Comparison of ENCODE assay signal across 13 cellular contexts in the genomic region with DNA sequence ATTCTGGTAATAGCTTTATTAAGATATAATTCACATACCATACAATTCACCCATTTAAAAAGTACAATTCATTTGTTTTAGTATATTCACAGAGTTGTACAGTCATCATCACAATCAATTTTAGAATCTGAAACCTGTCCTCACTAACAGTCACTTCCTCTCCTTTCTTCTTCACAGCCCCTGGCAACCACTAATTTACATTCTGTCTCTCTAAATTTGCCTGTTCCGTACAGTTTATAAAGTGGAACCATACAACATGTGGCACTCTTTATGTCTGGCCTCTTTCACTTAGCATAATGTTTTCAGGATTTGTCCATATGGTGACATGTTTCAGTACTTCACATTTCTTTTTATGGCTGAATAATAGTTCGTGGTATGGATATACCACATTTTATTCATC. TPM values are rescaled to one million over a fixed set of nuclear protein-coding genes. Genes with fewer than 3 reads are reported as not detected.
DNase-seq lines count a peak whose midpoint lies in the region; ATAC-seq and TF ChIP-seq lines count a peak whose summit lies in the region.
"Had no signal": no experiment of that assay in that cellular context is flagged by ENCODE, and none has a peak within 500 bp of the region (broad histone marks: within the 10 kb centered on the region; RNA-seq: fewer than 3 reads in every experiment).

No MANE protein-coding gene starts in this region.

- CTCF ChIA-PET in naive thymus-derived CD4-positive, alpha-beta T cell (lab: Charles Lee): interaction anchor here (0.6 kb wide), 1 partner anchor 486 kb away, joined by 3 read pairs; no protein-coding TSS in a partner anchor
- CTCF ChIA-PET in mammary epithelial cell (lab: Charles Lee; ENCODE audit: low non-redundant PET): no interaction called here

- no peak overlapping the region for H2BK5ac ChIP-seq in neuronal stem cell (ENCODE audit: low read length)
- no peak overlapping the region for H2BK5ac ChIP-seq in H9 (ENCODE audit: insufficient read length, low read length)

- H3K27me3 ChIP-seq in naive thymus-derived CD4-positive, alpha-beta T cell (ENCODE audit: control insufficient read depth in 2 of 2, insufficient read depth in 2 of 2, low read length in 2 of 2): no peaks in the 10 kb centered on the region
- peaks cover 0 to 3% (median 0%) of the 10 kb centered on the region in 3 experiments for H3K27me3 ChIP-seq in neuronal stem cell (ENCODE audit: control insufficient read depth in 3 of 3, insufficient read depth in 3 of 3, low read depth in 1 of 3, low read length in 3 of 3)
- H3K27me3 ChIP-seq in mammary epithelial cell (ENCODE audit: insufficient read depth, low read length): peaks cover 1% of the 10 kb centered on the region
- H3K27me3 ChIP-seq in H9 (ENCODE audit: insufficient read depth, low read length): no peaks in the 10 kb centered on the region
- H3K27me3 ChIP-seq: esophagus muscularis mucosa had no signal

- H2AK5ac ChIP-seq in neuronal stem cell (ENCODE audit: low read depth, low read length) (no peak overlapping the region), H9 (ENCODE audit: insufficient read length, low read length) (no peak overlapping the region)

- DNase-seq in activated CD4-positive, alpha-beta T cell treated with anti-CD3 and anti-CD28 coated beads, Interleukin-2, amount 10 ng/mL, durations not matched to agents 24 days and 14 days: peak; percentile 68
- DNase-seq in activated CD4-positive, alpha-beta T cell treated with anti-CD3 and anti-CD28 coated beads for 1 hour: no peak
- peak in 2 of 9 donors; percentile 4 to 17 for DNase-seq in naive thymus-derived CD4-positive, alpha-beta T cell
- DNase-seq in neuronal stem cell (ENCODE audit: low spot score) (no peak), mammary epithelial cell (no peak), H9 (no peak)
- DNase-seq: activated effector memory CD4-positive, alpha-beta T cell treated with Interleukin-2 at 50 U/mL for 16 hours; midbrain; PC-3 had no signal

- H3K36me3 Mint-ChIP-seq in activated CD4-positive, alpha-beta T cell treated with anti-CD3 and anti-CD28 coated beads, Interleukin-2, amount 10 ng/mL, durations not matched to agents 24 days and 14 days (ENCODE audit: low read depth): peaks cover under 1% of the 10 kb centered on the region
- H3K36me3 Mint-ChIP-seq in naive thymus-derived CD4-positive, alpha-beta T cell: peaks cover 0 to 7% (median 4%) of the 10 kb centered on the region in 5 donors
- H3K36me3 Mint-ChIP-seq in H9 (ENCODE audit: insufficient read depth in 1 of 3, low read depth in 3 of 3): peaks cover 0 to 5% (median 3%) of the 10 kb centered on the region in 3 experiments; a peak in 3 of 7 replicates

- H4K20me1 ChIP-seq in mammary epithelial cell (ENCODE audit: insufficient read depth, low read length) (no peaks in the 10 kb centered on the region), H9 (ENCODE audit: control insufficient read depth, insufficient read depth, insufficient read length) (no peaks in the 10 kb centered on the region)

- H3K4me2 ChIP-seq in neuronal stem cell (ENCODE audit: insufficient read depth, low read length, poor library complexity, severe bottlenecking) (no peak overlapping the region), mammary epithelial cell (ENCODE audit: insufficient read depth, low read depth, low read length) (no peak overlapping the region), H9 (ENCODE audit: insufficient read depth, insufficient read length, low read length) (no peak overlapping the region)

- no peaks in the 10 kb centered on the region for H3K36me3 ChIP-seq in naive thymus-derived CD4-positive, alpha-beta T cell (ENCODE audit: control insufficient read depth in 2 of 3, insufficient read depth in 3 of 3, low read length in 3 of 3)
- H3K36me3 ChIP-seq in neuronal stem cell (replicated peaks in 1 of 2; ENCODE audit: control insufficient read depth in 2 of 2, insufficient read depth in 2 of 2, low read length in 2 of 2) (no peaks in the 10 kb centered on the region), mammary epithelial cell (ENCODE audit: insufficient read depth, low read length) (no peaks in the 10 kb centered on the region)
- H3K36me3 ChIP-seq: esophagus muscularis mucosa, HAP-1 had no signal

- no peak overlapping the region for H3K18ac ChIP-seq in neuronal stem cell (ENCODE audit: low read length)
- no peak overlapping the region for H3K18ac ChIP-seq in H9 (ENCODE audit: insufficient read length, low read depth, low read length)

- intact Hi-C loops in activated CD4-positive, alpha-beta T cell treated with anti-CD3 and anti-CD28 coated beads, Interleukin-2, amount 10 ng/mL, durations not matched to agents 24 days and 14 days (cut with micrococcal nuclease): loop anchor here (1.0 to 5.0 kb wide), 5 partner anchors 22 to 98 kb away; partner anchors contain the start of genes ERICH6, SELENOT and SIAH2
- intact Hi-C loops in naive thymus-derived CD4-positive, alpha-beta T cell (cut with micrococcal nuclease): loop anchor here in 1 of 2 donors (1.0 kb wide), 1 partner anchor 22 kb away; the partner anchor contains the start of gene ERICH6
- intact Hi-C loops in mammary epithelial cell (cut with micrococcal nuclease): no loop called here

- H3K23ac ChIP-seq in neuronal stem cell (ENCODE audit: low read depth, low read length, poor library complexity) (no peak overlapping the region), H9 (ENCODE audit: insufficient read length, low read depth, low read length) (no peak overlapping the region)

- no peak overlapping the region for H2BK20ac ChIP-seq in H9 (ENCODE audit: low read depth, low read length, poor library complexity, severe bottlenecking)

- H3K9ac ChIP-seq in neuronal stem cell (ENCODE audit: low read depth, low read length, poor library complexity) (no peak overlapping the region), mammary epithelial cell (ENCODE audit: insufficient read depth, low read length) (no peak overlapping the region), H9 (ENCODE audit: extremely low read depth, insufficient read length, low read length) (no peak overlapping the region)

- no peak overlapping the region for H2BK120ac ChIP-seq in neuronal stem cell (ENCODE audit: low read depth, low read length)
- H2BK120ac ChIP-seq in H9 (ENCODE audit: low read depth, low read length, poor library complexity, severe bottlenecking): no peak overlapping the region

- H4K5ac ChIP-seq in H9 (ENCODE audit: insufficient read length, low read depth, low read length): no peak overlapping the region

- no peak overlapping the region for H3K4ac ChIP-seq in neuronal stem cell (ENCODE audit: low read length)
- no peak overlapping the region for H3K4ac ChIP-seq in H9 (ENCODE audit: low read depth, low read length)

- peaks cover 0 to 4% (median 0%) of the 10 kb centered on the region in 3 experiments for H3K9me3 ChIP-seq in naive thymus-derived CD4-positive, alpha-beta T cell (ENCODE audit: control insufficient read depth in 2 of 3, low read length in 3 of 3)
- H3K9me3 ChIP-seq in neuronal stem cell (replicated peaks in 1 of 2; ENCODE audit: control insufficient read depth in 2 of 2, insufficient read depth in 1 of 2, low read depth in 1 of 2, low read length in 2 of 2) (no peaks in the 10 kb centered on the region), mammary epithelial cell (replicated peaks; ENCODE audit: insufficient read depth, low read length) (no peaks in the 10 kb centered on the region), H9 (ENCODE audit: control insufficient read depth, low read depth, low read length) (no peaks in the 10 kb centered on the region)
- H3K9me3 ChIP-seq: HAP-1 had no signal

- no peak overlapping the region for H3K4me3 ChIP-seq in naive thymus-derived CD4-positive, alpha-beta T cell (ENCODE audit: low read length)
- H3K4me3 ChIP-seq in neuronal stem cell (ENCODE audit: low read length in 2 of 2): no peak overlapping the region
- H3K4me3 ChIP-seq in mammary epithelial cell (replicated peaks in 1 of 3; ENCODE audit: insufficient read depth in 1 of 3, low read depth in 2 of 3, low read length in 3 of 3): no peak overlapping the region
- H3K4me3 ChIP-seq: esophagus muscularis mucosa, HAP-1 had no signal

- peaks cover 11% of the 10 kb centered on the region for H3K9me3 Mint-ChIP-seq in activated CD4-positive, alpha-beta T cell treated with anti-CD3 and anti-CD28 coated beads, Interleukin-2, amount 10 ng/mL, durations not matched to agents 24 days and 14 days
- peaks cover under 1 to 7% (median 5%) of the 10 kb centered on the region in 11 donors for H3K9me3 Mint-ChIP-seq in naive thymus-derived CD4-positive, alpha-beta T cell
- peaks cover 6 to 7% of the 10 kb centered on the region in 2 experiments for H3K9me3 Mint-ChIP-seq in H9

- H2AFZ ChIP-seq in neuronal stem cell (ENCODE audit: low read length) (no peak overlapping the region), mammary epithelial cell (ENCODE audit: low read depth, low read length) (no peak overlapping the region), H9 (ENCODE audit: low read length) (no peak overlapping the region)

- POLR2A ChIA-PET in naive thymus-derived CD4-positive, alpha-beta T cell (lab: Charles Lee): no interaction called here

- peak overlapping the region; percentile 25 for H3K27ac Mint-ChIP-seq in activated CD4-positive, alpha-beta T cell treated with anti-CD3 and anti-CD28 coated beads, Interleukin-2, amount 10 ng/mL, durations not matched to agents 24 days and 14 days
- peak overlapping the region in 2 of 9 donors; percentile 1 to 69 for H3K27ac Mint-ChIP-seq in naive thymus-derived CD4-positive, alpha-beta T cell
- no peak overlapping the region for H3K27ac Mint-ChIP-seq in H9

- H3K23me2 ChIP-seq in H9 (ENCODE audit: insufficient read length, low read depth, low read length, poor library complexity, severe bottlenecking): no peaks in the 10 kb centered on the region

- peaks cover 0 to 4% of the 10 kb centered on the region in 2 donors for H3K4me1 ChIP-seq in naive thymus-derived CD4-positive, alpha-beta T cell (ENCODE audit: control insufficient read depth in 2 of 2, insufficient read depth in 2 of 2, low read length in 2 of 2)
- H3K4me1 ChIP-seq in neuronal stem cell (ENCODE audit: control insufficient read depth in 2 of 2, insufficient read depth in 1 of 2, low read depth in 1 of 2, low read length in 2 of 2) (no peaks in the 10 kb centered on the region), mammary epithelial cell (ENCODE audit: insufficient read depth, low read length) (no peaks in the 10 kb centered on the region), H9 (ENCODE audit: insufficient read depth, low read length) (no peaks in the 10 kb centered on the region)
- H3K4me1 ChIP-seq: esophagus muscularis mucosa, HAP-1 had no signal

- TF ChIP-seq CTCF in mammary epithelial cell (conservative IDR thresholded peaks at IDR 0.05 in 1 of 2, IDR thresholded peaks at IDR 0.05 in 1 of 2; ENCODE audit: extremely low read depth in 1 of 2, insufficient read depth in 1 of 2, low read depth in 1 of 2, low read length in 2 of 2): no peak
- no peak for TF ChIP-seq CTCF in H9 (conservative IDR thresholded peaks at IDR 0.05)

- WGBS in neuronal stem cell (ENCODE audit: extremely low coverage in 2 of 2, insufficient read length in 2 of 2, insufficient replicate concordance in 1 of 2), 2 donors: no CpG with 5 or more reads among the region's 2 CpGs
- WGBS in mammary epithelial cell (ENCODE audit: low coverage, missing lambda C conversion rate): 87% methylated on average over 2 of the region's 2 CpGs
- no CpG with 5 or more reads among the region's 2 CpGs for WGBS in H9 (ENCODE audit: extremely low coverage, insufficient read length, low lambda C conversion rate)

- H4K8ac ChIP-seq in neuronal stem cell (ENCODE audit: low read depth, low read length) (no peak overlapping the region), H9 (replicated peaks; ENCODE audit: insufficient read length, low read depth, low read length) (no peak overlapping the region)

- BruUV-seq in mammary epithelial cell (replicated peaks; lab: Mats Ljungman, UMichigan): no TSS peak

- peaks cover 4% of the 10 kb centered on the region for H3K27me3 Mint-ChIP-seq in activated CD4-positive, alpha-beta T cell treated with anti-CD3 and anti-CD28 coated beads, Interleukin-2, amount 10 ng/mL, durations not matched to agents 24 days and 14 days
- H3K27me3 Mint-ChIP-seq in naive thymus-derived CD4-positive, alpha-beta T cell: peaks cover 0 to 3% (median 2%) of the 10 kb centered on the region in 5 donors
- no peaks in the 10 kb centered on the region for H3K27me3 Mint-ChIP-seq in H9 (ENCODE audit: low read depth)

- H4K91ac ChIP-seq in neuronal stem cell (ENCODE audit: low read depth, low read length, poor library complexity): no peak overlapping the region
- no peak overlapping the region for H4K91ac ChIP-seq in H9 (ENCODE audit: insufficient read length, low read depth, low read length)

- H3K4me1 Mint-ChIP-seq in activated CD4-positive, alpha-beta T cell treated with anti-CD3 and anti-CD28 coated beads, Interleukin-2, amount 10 ng/mL, durations not matched to agents 24 days and 14 days: peaks cover 20% of the 10 kb centered on the region
- H3K4me1 Mint-ChIP-seq in naive thymus-derived CD4-positive, alpha-beta T cell: peaks cover 0 to 22% (median 7%) of the 10 kb centered on the region in 7 donors
- no peaks in the 10 kb centered on the region for H3K4me1 Mint-ChIP-seq in H9

- dilution Hi-C loops in mammary epithelial cell (cut with HindIII; ENCODE audit: low sequenced_read_pairs): no loop called here

- H3K79me1 ChIP-seq in neuronal stem cell (ENCODE audit: low read depth, low read length): no peaks in the 10 kb centered on the region
- H3K79me1 ChIP-seq in H9 (ENCODE audit: insufficient read depth, low read depth, low read length, poor library complexity, severe bottlenecking): no peaks in the 10 kb centered on the region

- no peak overlapping the region for H3K14ac ChIP-seq in neuronal stem cell (ENCODE audit: low read length)
- no peak overlapping the region for H3K14ac ChIP-seq in H9 (ENCODE audit: insufficient read depth, low read length)

- H3K56ac ChIP-seq in H9 (ENCODE audit: insufficient read length, low read depth, low read length): no peak overlapping the region

- H2BK12ac ChIP-seq in neuronal stem cell (ENCODE audit: low read length) (no peak overlapping the region), H9 (ENCODE audit: insufficient read length, low read depth, low read length) (no peak overlapping the region)

- H3K4me3 Mint-ChIP-seq in activated CD4-positive, alpha-beta T cell treated with anti-CD3 and anti-CD28 coated beads, Interleukin-2, amount 10 ng/mL, durations not matched to agents 24 days and 14 days: peak overlapping the region; percentile 18
- peak overlapping the region in 2 of 10 donors; percentile 2 to 64 for H3K4me3 Mint-ChIP-seq in naive thymus-derived CD4-positive, alpha-beta T cell
- H3K4me3 Mint-ChIP-seq in H9: no peak overlapping the region

- ATAC-seq in GM21786 (IDR thresholded peaks at IDR 0.05; ENCODE audit: unreplicated experiment) (peak; percentile 96), HG03571 (IDR thresholded peaks at IDR 0.05; ENCODE audit: unreplicated experiment) (peak; percentile 96)
- ATAC-seq in naive thymus-derived CD4-positive, alpha-beta T cell: peak; percentile 58
- ATAC-seq: PC-3 had no signal

- no peak overlapping the region for H2BK15ac ChIP-seq in neuronal stem cell (ENCODE audit: low read length)
- H2BK15ac ChIP-seq in H9 (ENCODE audit: low read depth, low read length): no peak overlapping the region

- H3T11ph ChIP-seq in H9 (ENCODE audit: low read length): no peak overlapping the region

- H3K27ac ChIP-seq in naive thymus-derived CD4-positive, alpha-beta T cell (ENCODE audit: low read depth, low read length): no peak overlapping the region
- H3K27ac ChIP-seq in neuronal stem cell (replicated peaks; ENCODE audit: low read length): no peak overlapping the region
- no peak overlapping the region for H3K27ac ChIP-seq in mammary epithelial cell (ENCODE audit: insufficient read depth, low read depth, low read length)
- no peak overlapping the region for H3K27ac ChIP-seq in H9 (ENCODE audit: insufficient read length, low read depth, low read length)
- H3K27ac ChIP-seq: esophagus muscularis mucosa had no signal

- H3K79me2 ChIP-seq in mammary epithelial cell (ENCODE audit: insufficient read depth, low read length): no peaks in the 10 kb centered on the region
- H3K79me2 ChIP-seq in H9 (ENCODE audit: insufficient read depth, low read length): no peaks in the 10 kb centered on the region; the same call in 1 of the 2 replicates

- in situ Hi-C loops in mammary epithelial cell (cut with MboI; ENCODE audit: low sequenced_read_pairs in 2 of 2): no loop called here

RNA-seq across cellular contexts. Expression of gene ERICH6, which starts 22.7 kb away (rescaled TPM):
- total RNA-seq in activated CD4-positive, alpha-beta T cell treated with anti-CD3 and anti-CD28 coated beads, Interleukin-2, amount 10 ng/mL, durations not matched to agents 24 days and 14 days: not detected in 2 replicates
- 1 to 10 TPM in 1 of 5 experiments, under 1 TPM in 4; 0.24 to 1.4 (median 0.53) TPM for total RNA-seq in naive thymus-derived CD4-positive, alpha-beta T cell
- not detected for polyA plus RNA-seq in naive thymus-derived CD4-positive, alpha-beta T cell
- polyA plus RNA-seq in neuronal stem cell (2013, experiment 1 of 2): 0.04 TPM
- polyA plus RNA-seq in neuronal stem cell (2013, experiment 2 of 2): 0.01 TPM
- total RNA-seq in mammary epithelial cell (not detected), H9 (2021) (not detected in 2 replicates)
- polyA plus RNA-seq in mammary epithelial cell: 0.02 TPM
- not detected for polyA minus RNA-seq in mammary epithelial cell
- total RNA-seq: esophagus muscularis mucosa, PC-3 had no signal
